ENCODE assay signal across 16 cellular contexts in genomic region chr9:136104488-136104800, GRCh38. TPM values are rescaled to one million over a fixed set of nuclear protein-coding genes. Genes with fewer than 3 reads are reported as not detected.
DNase-seq lines count a peak whose midpoint lies in the region; ATAC-seq and TF ChIP-seq lines count a peak whose summit lies in the region.
"Had no signal": no experiment of that assay in that cellular context is flagged by ENCODE, and none has a peak within 500 bp of the region (broad histone marks: within the 10 kb centered on the region; RNA-seq: fewer than 3 reads in every experiment).

No MANE protein-coding gene starts in this region.

- H3K4me3 ChIP-seq in H7 (ENCODE audit: insufficient read depth, low read depth, low read length) (no peak overlapping the region), iPS-18a (ENCODE audit: low read length) (peak overlapping the region; percentile 24)
- H3K4me3 ChIP-seq: K562 had no signal

- no peak for TF ChIP-seq CTCF in RWPE1 (conservative IDR thresholded peaks at IDR 0.05; ENCODE audit: low read depth)

- H3K4me1 ChIP-seq in iPS-18a (ENCODE audit: control insufficient read depth, low read depth, low read length), result peaks cover 21% of the 10 kb centered on the region

- H3K36me3 ChIP-seq in H7 (replicated peaks; ENCODE audit: control insufficient read depth, insufficient read depth, low read length) (no peaks in the 10 kb centered on the region), iPS-18a (ENCODE audit: control insufficient read depth, low read depth, low read length) (no peaks in the 10 kb centered on the region)

- DNase-seq in NCI-H2029 treated with DMSO at 0.1 percent for 48 hours (lab: John Stamatoyannopoulos, UW), result peak; percentile 61
- DNase-seq in NCI-H2029 (lab: John Stamatoyannopoulos, UW), result no peak
- DNase-seq in H7, result peak; percentile 80
- no peak for DNase-seq in RWPE1 (ENCODE audit: low spot score)
- no peak for DNase-seq in MV-4-11 (lab: John Stamatoyannopoulos, UW)
- DNase-seq: 8988T; AML-193; C1 segment of cervical spinal cord; Calu3; CD4-positive, alpha-beta T cell; DMS 273 treated with DMSO at 0.1 percent for 48 hours; EL had no signal

- no peak overlapping the region for H3K9ac ChIP-seq in iPS-18a (ENCODE audit: low read length)

- CTCF ChIA-PET in RWPE1 (lab: Yijun Ruan, JAX), result no interaction called here

- no peaks in the 10 kb centered on the region for H3K9me3 ChIP-seq in iPS-18a (ENCODE audit: control insufficient read depth, low read depth, low read length)

- POLR2A ChIA-PET in RWPE1 (lab: Yijun Ruan, JAX; ENCODE audit: low non-redundant PET), result interaction anchor here (0.8 kb wide), 1 partner anchor 9 kb away, joined by 3 read pairs; no protein-coding TSS in a partner anchor

- peak overlapping the region; percentile 97 for H3K27ac ChIP-seq in RWPE1
- H3K27ac ChIP-seq in iPS-18a (ENCODE audit: low read length), result no peak overlapping the region

- no peak for ATAC-seq in HG03565 (IDR thresholded peaks at IDR 0.05; ENCODE audit: unreplicated experiment)
- no peak for ATAC-seq in HG02938 (IDR thresholded peaks at IDR 0.05; ENCODE audit: unreplicated experiment)
- ATAC-seq: K562 had no signal

- H3K27me3 ChIP-seq in H7 (ENCODE audit: control insufficient read depth, insufficient read depth, low read length) (no peaks in the 10 kb centered on the region), iPS-18a (ENCODE audit: control insufficient read depth, insufficient read depth, low read length) (no peaks in the 10 kb centered on the region)

RNA-seq across cellular contexts. Expression of gene NACC2, which starts 9.4 kb away (rescaled TPM):
- total RNA-seq in H7 (2014; rRNA removed; shearing (Covaris generic)), result 16.6 and 19.3 TPM in 2 replicates

RNA-seq across cellular contexts. Expression of gene TMEM250, which starts 14.2 kb away (rescaled TPM):
- total RNA-seq in H7 (2014; rRNA removed; shearing (Covaris generic)), result 50.7 and 66.1 TPM in 2 replicates

Comparison
In these comparisons a context has a peak if more than half of its experiments do, and no peak if none do; other contexts are left out.
1. DNase-seq: peak in NCI-H2029 treated with DMSO at 0.1 percent for 48 hours (single experiment) and H7 (single experiment); none in NCI-H2029 (single experiment), RWPE1 (single experiment) and MV-4-11 (single experiment).